In the genomic region with DNA sequence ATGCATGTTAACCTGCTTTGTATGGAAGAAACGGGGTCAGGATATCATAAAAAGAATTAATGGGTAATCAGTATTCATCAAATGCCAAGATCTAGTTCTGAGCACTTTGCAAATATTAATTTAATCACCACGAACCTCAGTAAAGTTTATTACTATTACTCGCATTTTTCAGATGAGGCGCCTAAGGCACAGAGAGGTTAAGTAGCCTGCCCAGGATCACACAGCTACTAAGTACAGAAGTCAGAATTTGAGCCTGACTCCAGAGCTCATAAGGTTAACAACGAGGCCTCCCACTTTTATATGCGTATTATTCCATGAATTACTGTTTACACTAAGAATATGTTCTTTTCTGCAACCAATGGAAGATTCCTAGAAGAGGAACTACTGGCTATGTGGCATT, we compare ENCODE assay signal across 8 cellular contexts.
A peak's percentile ranks its signal among the peaks of the same experiment; 100 is the strongest.
DNase-seq lines count a peak whose midpoint lies in the region; ATAC-seq and TF ChIP-seq lines count a peak whose summit lies in the region.

No MANE protein-coding gene starts in this region.

- TF ChIP-seq CTCF in endodermal cell (conservative IDR thresholded peaks at IDR 0.05) = no peak

- no peak for ATAC-seq in stimulated activated naive CD8-positive, alpha-beta T cell treated with anti-CD3 and anti-CD28 coated beads, Interleukin-15, Interleukin-2, amounts not matched to agents 100 U/mL and 50 U/mL, for 24 hours

- H3K4me1 ChIP-seq in mucosa of stomach (ENCODE audit: control insufficient read depth, insufficient read depth, low read length) (peaks cover 28% of the 10 kb centered on the region), endodermal cell (ENCODE audit: control insufficient read depth, insufficient read depth, low read length) (no peaks in the 10 kb centered on the region)

- H3K27ac Mint-ChIP-seq in stimulated activated naive CD8-positive, alpha-beta T cell treated with anti-CD3 and anti-CD28 coated beads, Interleukin-15, Interleukin-2, amounts not matched to agents 100 ng/mL and 50 ng/mL, for 24 hours = peak overlapping the region; percentile 67
- H3K27ac Mint-ChIP-seq in endodermal cell = no peak overlapping the region

- H3K36me3 ChIP-seq in mucosa of stomach (ENCODE audit: control insufficient read depth, insufficient read depth, low read length) = no peaks in the 10 kb centered on the region
- H3K36me3 ChIP-seq in endodermal cell (ENCODE audit: control insufficient read depth, insufficient read depth, low read length) = no peaks in the 10 kb centered on the region

- no peak for DNase-seq in stimulated activated naive CD8-positive, alpha-beta T cell treated with anti-CD3 and anti-CD28 coated beads, Interleukin-15, Interleukin-2, amounts not matched to agents 100 U/mL and 50 U/mL, for 24 hours
- no peak for DNase-seq in stimulated activated naive CD4-positive, alpha-beta T cell (lab: John Stamatoyannopoulos, UW)
- DNase-seq in epidermal melanocyte (ENCODE audit: insufficient read length, low spot score) (no peak), islet precursor cell (no peak), endodermal cell (no peak)

- no peaks in the 10 kb centered on the region for H3K9me3 Mint-ChIP-seq in stimulated activated naive CD8-positive, alpha-beta T cell treated with anti-CD3 and anti-CD28 coated beads, Interleukin-15, Interleukin-2, amounts not matched to agents 100 ng/mL and 50 ng/mL, for 24 hours
- no peaks in the 10 kb centered on the region for H3K9me3 Mint-ChIP-seq in endodermal cell

- H3K9ac ChIP-seq in mucosa of stomach (ENCODE audit: low read length) = peak overlapping the region; percentile 70
- no peak overlapping the region for H3K9ac ChIP-seq in endodermal cell (ENCODE audit: extremely low read depth, low read length, poor library complexity, severe bottlenecking)

- H3K27me3 ChIP-seq in mucosa of stomach (ENCODE audit: control insufficient read depth, insufficient read depth, low read length) (no peaks in the 10 kb centered on the region), endodermal cell (ENCODE audit: control insufficient read depth, insufficient read depth, low read length, poor library complexity, severe bottlenecking) (peaks cover 80% of the 10 kb centered on the region)

- no peaks in the 10 kb centered on the region for H3K36me3 Mint-ChIP-seq in stimulated activated naive CD8-positive, alpha-beta T cell treated with anti-CD3 and anti-CD28 coated beads, Interleukin-15, Interleukin-2, amounts not matched to agents 100 ng/mL and 50 ng/mL, for 24 hours (ENCODE audit: low read depth)
- H3K36me3 Mint-ChIP-seq in endodermal cell (ENCODE audit: low read depth) = no peaks in the 10 kb centered on the region

- WGBS in endodermal cell (ENCODE audit: insufficient coverage in 1 of 2, insufficient read length in 1 of 2), 2 experiments = 91 to 95% methylated on average over 4 to 6 of the region's 6 CpGs

- H3K27ac ChIP-seq in angular gyrus (ENCODE audit: low read depth, low read length) (peak overlapping the region; percentile 37), endodermal cell (ENCODE audit: low read depth, low read length) (no peak overlapping the region)

- H3K4me3 Mint-ChIP-seq in stimulated activated naive CD8-positive, alpha-beta T cell treated with anti-CD3 and anti-CD28 coated beads, Interleukin-15, Interleukin-2, amounts not matched to agents 100 ng/mL and 50 ng/mL, for 24 hours = peak overlapping the region; percentile 65
- H3K4me3 Mint-ChIP-seq in endodermal cell = no peak overlapping the region

- H3K4me3 ChIP-seq in mucosa of stomach (ENCODE audit: low read length) = peak overlapping the region; percentile 51
- H3K4me3 ChIP-seq in endodermal cell (ENCODE audit: low read length) = no peak overlapping the region

- H3K9me3 ChIP-seq in mucosa of stomach (ENCODE audit: control insufficient read depth, low read length) (no peaks in the 10 kb centered on the region), endodermal cell (ENCODE audit: control insufficient read depth, low read length) (no peaks in the 10 kb centered on the region)

- H3K4me1 Mint-ChIP-seq in stimulated activated naive CD8-positive, alpha-beta T cell treated with anti-CD3 and anti-CD28 coated beads, Interleukin-15, Interleukin-2, amounts not matched to agents 100 ng/mL and 50 ng/mL, for 24 hours (ENCODE audit: low read depth) = peaks cover 18% of the 10 kb centered on the region
- H3K4me1 Mint-ChIP-seq in endodermal cell = no peaks in the 10 kb centered on the region

- H3K27me3 Mint-ChIP-seq in stimulated activated naive CD8-positive, alpha-beta T cell treated with anti-CD3 and anti-CD28 coated beads, Interleukin-15, Interleukin-2, amounts not matched to agents 100 ng/mL and 50 ng/mL, for 24 hours = no peaks in the 10 kb centered on the region
- peaks cover 58% of the 10 kb centered on the region for H3K27me3 Mint-ChIP-seq in endodermal cell (ENCODE audit: insufficient read depth)
